18 cellular contexts compared by ENCODE assay signal in genomic region chr22:28351585-28351984, GRCh38.
"Had no signal": no experiment of that assay in that cellular context is flagged by ENCODE, and none has a peak within 500 bp of the region (broad histone marks: within the 10 kb centered on the region; RNA-seq: fewer than 3 reads in every experiment).

No MANE protein-coding gene starts in this region.

- H3K27ac Mint-ChIP-seq: activated CD8-positive, alpha-beta memory T cell treated with anti-CD3 and anti-CD28 coated beads, Interleukin-2, amount 10 ng/mL, durations not matched to agents 7 days and 5 days; activated naive CD8-positive, alpha-beta T cell treated with anti-CD3 and anti-CD28 coated beads for 36 hours; immature natural killer cell; stimulated activated memory B cell treated with anti-CD40 and anti-IgM and Interleukin-4, amounts not matched to agents 10 μg/mL and 1 μg/mL and 100 μg/mL, for 72 hours had no signal

- H3K4me3 Mint-ChIP-seq: activated CD8-positive, alpha-beta memory T cell treated with anti-CD3 and anti-CD28 coated beads, Interleukin-2, amount 10 ng/mL, durations not matched to agents 7 days and 5 days; activated naive CD8-positive, alpha-beta T cell treated with anti-CD3 and anti-CD28 coated beads for 36 hours; activated T-cell treated with anti-CD3 and anti-CD28 coated beads, Interleukin-2, amount 50 U/mL, for 4 hours; immature natural killer cell; naive B cell; stimulated activated memory B cell treated with anti-CD40 and anti-IgM and Interleukin-4, amounts not matched to agents 10 μg/mL and 1 μg/mL and 100 μg/mL, for 72 hours had no signal

- H3K9me3 ChIP-seq: breast epithelium, lower lobe of right lung, neutrophil, spleen, tibial artery had no signal

- H3K9me3 Mint-ChIP-seq: activated naive CD8-positive, alpha-beta T cell treated with anti-CD3 and anti-CD28 coated beads for 36 hours; activated T-cell treated with anti-CD3 and anti-CD28 coated beads, Interleukin-2, amount 50 U/mL, for 4 hours had no signal

- DNase-seq: activated CD4-positive, alpha-beta T cell treated with anti-CD3 and anti-CD28 coated beads for 1 hour; activated CD4-positive, alpha-beta T cell treated with anti-CD3 and anti-CD28 coated beads, Interleukin-2, amount 50 U/mL, for 48 hours; activated CD8-positive, alpha-beta memory T cell treated with anti-CD3 and anti-CD28 coated beads, Interleukin-2, amount 10 ng/mL, durations not matched to agents 7 days and 5 days; activated effector memory CD4-positive, alpha-beta T cell treated with anti-CD3 and anti-CD28 coated beads, Interleukin-2, amount 50 U/mL, for 16 hours; activated naive CD8-positive, alpha-beta T cell treated with anti-CD3 and anti-CD28 coated beads for 36 hours; activated T-cell treated with anti-CD3 and anti-CD28 coated beads, Interleukin-2, amount 50 U/mL, for 4 hours; anterior cingulate cortex; immature natural killer cell; lower lobe of right lung; naive B cell; spleen; stimulated activated CD4-positive, alpha-beta T cell treated with anti-CD3 and anti-CD28 coated beads, Interleukin-1b, Interleukin-23, amount 100 ng/mL, for 48 hours; tibial artery had no signal

- H3K36me3 Mint-ChIP-seq: activated CD8-positive, alpha-beta memory T cell treated with anti-CD3 and anti-CD28 coated beads, Interleukin-2, amount 10 ng/mL, durations not matched to agents 7 days and 5 days; activated naive CD8-positive, alpha-beta T cell treated with anti-CD3 and anti-CD28 coated beads for 36 hours; immature natural killer cell; naive B cell; stimulated activated memory B cell treated with anti-CD40 and anti-IgM and Interleukin-4, amounts not matched to agents 10 μg/mL and 1 μg/mL and 100 μg/mL, for 72 hours had no signal

- H3K4me1 Mint-ChIP-seq: activated CD8-positive, alpha-beta memory T cell treated with anti-CD3 and anti-CD28 coated beads, Interleukin-2, amount 10 ng/mL, durations not matched to agents 7 days and 5 days; activated naive CD8-positive, alpha-beta T cell treated with anti-CD3 and anti-CD28 coated beads for 36 hours; immature natural killer cell; naive B cell; stimulated activated memory B cell treated with anti-CD40 and anti-IgM and Interleukin-4, amounts not matched to agents 10 μg/mL and 1 μg/mL and 100 μg/mL, for 72 hours had no signal

- ATAC-seq: activated CD8-positive, alpha-beta memory T cell treated with anti-CD3 and anti-CD28 coated beads, Interleukin-2, amount 10 ng/mL, durations not matched to agents 7 days and 5 days; activated T-cell treated with anti-CD3 and anti-CD28 coated beads, Interleukin-2, amount 50 U/mL, for 4 hours; esophagus mucosa; lower lobe of right lung; sciatic nerve; stimulated activated memory B cell treated with anti-CD40 and anti-IgM and Interleukin-4, amounts not matched to agents 10 μg/mL and 1 μg/mL and 100 μg/mL, for 72 hours had no signal

- H3K4me1 ChIP-seq: breast epithelium, tibial artery had no signal

- H3K36me3 ChIP-seq: breast epithelium, lower lobe of right lung, neutrophil, spleen, tibial artery had no signal

- H3K27me3 ChIP-seq: breast epithelium, neutrophil, spleen, tibial artery had no signal

- H3K4me3 ChIP-seq: breast epithelium, lower lobe of right lung, spleen, tibial artery had no signal

- H3K27me3 Mint-ChIP-seq: activated naive CD8-positive, alpha-beta T cell treated with anti-CD3 and anti-CD28 coated beads for 36 hours had no signal

- H3K27ac ChIP-seq: breast epithelium, lower lobe of right lung, neutrophil, spleen, tibial artery had no signal
